Comparison of ENCODE assay signal across 23 cellular contexts in the genomic region with DNA sequence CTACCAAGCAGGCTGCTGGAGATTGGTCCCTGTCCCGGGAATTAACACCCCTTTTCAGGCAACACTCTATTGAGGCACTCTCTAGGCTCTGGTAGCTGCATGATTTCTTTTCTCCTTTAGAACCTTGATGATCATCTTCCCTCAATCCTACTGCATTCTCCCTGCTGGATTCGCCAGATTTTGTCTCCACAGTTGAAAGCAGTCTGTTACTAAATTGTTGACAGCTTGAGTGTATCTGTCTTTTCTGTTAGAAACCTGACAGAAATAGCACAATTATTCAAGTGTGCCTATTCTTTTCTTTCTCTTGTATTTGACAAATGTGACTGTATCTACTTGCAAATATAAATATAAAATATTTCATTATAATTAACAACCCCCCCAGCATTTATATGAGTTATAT.
DNase-seq lines count a peak whose midpoint lies in the region; ATAC-seq, FAIRE-seq and TF ChIP-seq lines count a peak whose summit lies in the region.
"Had no signal": no experiment of that assay in that cellular context is flagged by ENCODE, and none has a peak within 500 bp of the region (broad histone marks: within the 10 kb centered on the region; RNA-seq: fewer than 3 reads in every experiment).

No MANE protein-coding gene starts in this region.

- dilution Hi-C loops in endothelial cell of umbilical vein (cut with MboI; ENCODE audit: extremely low pct_ligation_motif_present, low sequenced_read_pairs), result no loop called here

- H3K9me3 Mint-ChIP-seq in GM23338, result peaks cover 6% of the 10 kb centered on the region; the same call in 2 of the 3 replicates
- H3K9me3 Mint-ChIP-seq in neural progenitor cell, result no peaks in the 10 kb centered on the region
- H3K9me3 Mint-ChIP-seq in stimulated activated naive CD8-positive, alpha-beta T cell treated with anti-CD3 and anti-CD28 coated beads, Interleukin-15, amount 100 ng/mL, for 72 hours, result peaks cover 8 to 10% of the 10 kb centered on the region in 2 donors

- peak; percentile 8 for DNase-seq in Ammon's horn (ENCODE audit: low spot score)
- no peak for DNase-seq in GM23338 (ENCODE audit: low spot score)
- DNase-seq in endothelial cell of umbilical vein (ENCODE audit: low read depth, low spot score), result no peak
- DNase-seq in neural progenitor cell (ENCODE audit: low spot score), result no peak
- DNase-seq in stimulated activated naive CD8-positive, alpha-beta T cell treated with anti-CD3 and anti-CD28 coated beads, Interleukin-15, amount 100 ng/mL, for 72 hours, result no peak
- DNase-seq in SHP77 treated with DMSO at 0.1 percent for 48 hours (lab: John Stamatoyannopoulos, UW), result no peak
- DNase-seq: 8988T; ACHN; AML-193; C1 segment of cervical spinal cord; Calu3; CD4-positive, alpha-beta memory T cell; COR-L47; DMS53; DMS79 treated with DMSO at 0.1 percent for 48 hours; GOT3; HFFc6 had no signal

- H3K4me2 ChIP-seq in GM23338, result no peak overlapping the region
- H3K4me2 ChIP-seq in endothelial cell of umbilical vein (ENCODE audit: insufficient read depth, low read length), result no peak overlapping the region
- no peak overlapping the region for H3K4me2 ChIP-seq in neural progenitor cell
- H3K4me2 ChIP-seq: A549 had no signal

- no peaks in the 10 kb centered on the region for H3K4me1 Mint-ChIP-seq in GM23338
- H3K4me1 Mint-ChIP-seq in neural progenitor cell, result peaks cover 3% of the 10 kb centered on the region
- H3K4me1 Mint-ChIP-seq in stimulated activated naive CD8-positive, alpha-beta T cell treated with anti-CD3 and anti-CD28 coated beads, Interleukin-15, amount 100 ng/mL, for 72 hours, result no peaks in the 10 kb centered on the region
- H3K4me1 Mint-ChIP-seq: CD4-positive, alpha-beta memory T cell had no signal

- H2AFZ ChIP-seq in GM23338 (peak overlapping the region; percentile 60; the same call in 1 of the 2 replicates), endothelial cell of umbilical vein (ENCODE audit: low read depth, low read length) (no peak overlapping the region), neural progenitor cell (replicated peaks) (peak overlapping the region; percentile 19)

- BruUV-seq in endothelial cell of umbilical vein (replicated peaks; lab: Mats Ljungman, UMichigan), result no TSS peak

- TF ChIP-seq CTCF in GM23338 (conservative IDR thresholded peaks at IDR 0.05; ENCODE audit: low read depth in 2 of 2) (no peak), endothelial cell of umbilical vein (IDR thresholded peaks at IDR 0.05; ENCODE audit: extremely low read depth in 1 of 2, insufficient read depth in 1 of 2, low read depth in 1 of 2, low read length in 2 of 2) (no peak), neural progenitor cell (IDR thresholded peaks at IDR 0.05) (no peak)

- no peaks in the 10 kb centered on the region for H3K4me1 ChIP-seq in GM23338 (ENCODE audit: insufficient read depth)
- H3K4me1 ChIP-seq in endothelial cell of umbilical vein (ENCODE audit: control insufficient read depth, extremely low read depth, insufficient read depth, low read length), result no peaks in the 10 kb centered on the region
- peaks cover 8% of the 10 kb centered on the region for H3K4me1 ChIP-seq in neural progenitor cell
- H3K4me1 ChIP-seq: A549 had no signal

- TF ChIP-seq POLR2A in endothelial cell of umbilical vein (IDR thresholded peaks at IDR 0.05; ENCODE audit: low read depth, low read length), result no peak

- no peaks in the 10 kb centered on the region for H3K9me3 ChIP-seq in endothelial cell of umbilical vein (replicated peaks; ENCODE audit: control insufficient read depth, insufficient read depth, low read length)
- no peaks in the 10 kb centered on the region for H3K9me3 ChIP-seq in neural progenitor cell (ENCODE audit: low read depth)
- H3K9me3 ChIP-seq: A549, HAP-1 had no signal

- H3K36me3 Mint-ChIP-seq in GM23338 (ENCODE audit: low read depth), result no peaks in the 10 kb centered on the region; the same call in 2 of the 3 replicates
- no peaks in the 10 kb centered on the region for H3K36me3 Mint-ChIP-seq in neural progenitor cell
- H3K36me3 Mint-ChIP-seq: CD4-positive, alpha-beta memory T cell had no signal

- H3K27ac Mint-ChIP-seq in GM23338, result no peak overlapping the region
- no peak overlapping the region for H3K27ac Mint-ChIP-seq in neural progenitor cell
- H3K27ac Mint-ChIP-seq in stimulated activated naive CD8-positive, alpha-beta T cell treated with anti-CD3 and anti-CD28 coated beads, Interleukin-15, amount 100 ng/mL, for 72 hours, result no peak overlapping the region
- H3K27ac Mint-ChIP-seq: CD4-positive, alpha-beta memory T cell; HFFc6 had no signal

- H3K9me1 ChIP-seq in endothelial cell of umbilical vein (replicated peaks; ENCODE audit: control insufficient read depth, extremely low read depth, insufficient read depth, low read length), result no peaks in the 10 kb centered on the region

- H4K20me1 ChIP-seq in GM23338 (replicated peaks; ENCODE audit: insufficient read depth), result no peaks in the 10 kb centered on the region
- H4K20me1 ChIP-seq in endothelial cell of umbilical vein (replicated peaks; ENCODE audit: control insufficient read depth, extremely low read depth, insufficient read depth, low read length), result no peaks in the 10 kb centered on the region
- H4K20me1 ChIP-seq in neural progenitor cell (ENCODE audit: low read depth), result no peaks in the 10 kb centered on the region

- no peak for ATAC-seq in GM23338
- ATAC-seq in stimulated activated naive CD8-positive, alpha-beta T cell treated with anti-CD3 and anti-CD28 coated beads, Interleukin-15, amount 100 ng/mL, for 72 hours, result no peak
- ATAC-seq in GM18858 (IDR thresholded peaks at IDR 0.05; ENCODE audit: unreplicated experiment), result no peak
- ATAC-seq: A549 had no signal

- H3K9me2 ChIP-seq in GM23338 (ENCODE audit: insufficient read depth), result 0 out of 2 replicates have a peak, but pooled peaks cover 5% of the 10 kb centered on the region

- H3K27ac ChIP-seq in GM23338 (ENCODE audit: low read depth) (no peak overlapping the region), endothelial cell of umbilical vein (ENCODE audit: insufficient read depth, low read depth, low read length) (no peak overlapping the region), neural progenitor cell (no peak overlapping the region)
- H3K27ac ChIP-seq: A549 had no signal

- no peaks in the 10 kb centered on the region for H3F3A ChIP-seq in GM23338 (replicated peaks; ENCODE audit: low read depth)
- H3F3A ChIP-seq in neural progenitor cell (ENCODE audit: low read depth), result no peaks in the 10 kb centered on the region

- no peak overlapping the region for H3K9ac ChIP-seq in endothelial cell of umbilical vein (replicated peaks; ENCODE audit: extremely low read depth, insufficient read depth, low read length)
- H3K9ac ChIP-seq in neural progenitor cell, result no peak overlapping the region

- CTCF ChIA-PET in endothelial cell of umbilical vein (lab: Charles Lee), result no interaction called here

- FAIRE-seq in endothelial cell of umbilical vein (lab: Jason Lieb, UNC), result peak; percentile 21
- FAIRE-seq: A549, G401.6, GM12892, H54 had no signal

- intact Hi-C loops in endothelial cell of umbilical vein (cut with micrococcal nuclease), result no loop called here

- H3K27me3 ChIP-seq in GM23338 (ENCODE audit: insufficient read depth) (no peaks in the 10 kb centered on the region), endothelial cell of umbilical vein (ENCODE audit: control insufficient read depth in 2 of 2, insufficient read depth in 2 of 2, low read length in 2 of 2) (no peaks in the 10 kb centered on the region), neural progenitor cell (no peaks in the 10 kb centered on the region)

- no peak overlapping the region for H3K4me3 ChIP-seq in GM23338
- no peak overlapping the region for H3K4me3 ChIP-seq in endothelial cell of umbilical vein (replicated peaks in 1 of 3; ENCODE audit: insufficient read depth in 1 of 3, low read depth in 1 of 3, low read length in 3 of 3)
- H3K4me3 ChIP-seq in neural progenitor cell, result no peak overlapping the region
- H3K4me3 ChIP-seq: A549, HAP-1 had no signal

- POLR2A ChIA-PET in endothelial cell of umbilical vein (lab: Charles Lee), result no interaction called here

- H3K36me3 ChIP-seq in GM23338 (ENCODE audit: insufficient read depth) (no peaks in the 10 kb centered on the region), endothelial cell of umbilical vein (ENCODE audit: control insufficient read depth in 2 of 2, extremely low read depth in 1 of 2, insufficient read depth in 2 of 2, low read length in 2 of 2) (no peaks in the 10 kb centered on the region), neural progenitor cell (no peaks in the 10 kb centered on the region)
- H3K36me3 ChIP-seq: HAP-1 had no signal

- H3K27me3 Mint-ChIP-seq in GM23338 (ENCODE audit: insufficient read depth, low read depth, poor library complexity) (no peaks in the 10 kb centered on the region), neural progenitor cell (ENCODE audit: insufficient read depth, low read depth) (no peaks in the 10 kb centered on the region)
- H3K27me3 Mint-ChIP-seq in stimulated activated naive CD8-positive, alpha-beta T cell treated with anti-CD3 and anti-CD28 coated beads, Interleukin-15, amount 100 ng/mL, for 72 hours, result no peaks in the 10 kb centered on the region
- H3K27me3 Mint-ChIP-seq: CD4-positive, alpha-beta memory T cell had no signal

- H3K79me2 ChIP-seq in GM23338 (replicated peaks; ENCODE audit: insufficient read depth) (no peaks in the 10 kb centered on the region), endothelial cell of umbilical vein (ENCODE audit: control insufficient read depth, insufficient read depth, low read length) (no peaks in the 10 kb centered on the region), neural progenitor cell (ENCODE audit: low read depth) (no peaks in the 10 kb centered on the region)

- H3K4me3 Mint-ChIP-seq in GM23338, result no peak overlapping the region
- no peak overlapping the region for H3K4me3 Mint-ChIP-seq in neural progenitor cell
- H3K4me3 Mint-ChIP-seq in stimulated activated naive CD8-positive, alpha-beta T cell treated with anti-CD3 and anti-CD28 coated beads, Interleukin-15, amount 100 ng/mL, for 72 hours, result no peak overlapping the region
- H3K4me3 Mint-ChIP-seq: CD4-positive, alpha-beta memory T cell; HFFc6 had no signal

TF ChIP-seq in GM23338, 12 proteins besides CTCF, POLR2A, EP300 and RAD21:
- no peak for TF ChIP-seq NANOG (IDR thresholded peaks at IDR 0.05; ENCODE audit: borderline replicate concordance)
- no peak for TF ChIP-seq CREB1 (CRISPR knock-in tag; IDR thresholded peaks at IDR 0.05; ENCODE audit: low read depth)
- TF ChIP-seq JUNB (IDR thresholded peaks at IDR 0.05; ENCODE audit: unreplicated experiment), result no peak
- no peak for TF ChIP-seq EZH2 (IDR thresholded peaks at IDR 0.05; ENCODE audit: low read depth, unreplicated experiment)
- no peak for TF ChIP-seq ZNF114 (CRISPR knock-in tag; IDR thresholded peaks at IDR 0.05)

TF ChIP-seq in endothelial cell of umbilical vein, 7 proteins besides CTCF, POLR2A, EP300 and RAD21:
- TF ChIP-seq JUN (IDR thresholded peaks at IDR 0.05; ENCODE audit: borderline replicate concordance, insufficient read depth, insufficient read length, low read depth) (no peak), FOS (IDR thresholded peaks at IDR 0.05; ENCODE audit: borderline replicate concordance, insufficient read depth, low read length) (no peak), EZH2 (IDR thresholded peaks at IDR 0.05; ENCODE audit: borderline replicate concordance, low read depth, low read length, severe bottlenecking) (no peak), GATA2 (IDR thresholded peaks at IDR 0.05; ENCODE audit: insufficient read depth, insufficient read length, low read depth, low read length) (no peak)
